3 cellular contexts compared by ENCODE assay signal in the genomic region with DNA sequence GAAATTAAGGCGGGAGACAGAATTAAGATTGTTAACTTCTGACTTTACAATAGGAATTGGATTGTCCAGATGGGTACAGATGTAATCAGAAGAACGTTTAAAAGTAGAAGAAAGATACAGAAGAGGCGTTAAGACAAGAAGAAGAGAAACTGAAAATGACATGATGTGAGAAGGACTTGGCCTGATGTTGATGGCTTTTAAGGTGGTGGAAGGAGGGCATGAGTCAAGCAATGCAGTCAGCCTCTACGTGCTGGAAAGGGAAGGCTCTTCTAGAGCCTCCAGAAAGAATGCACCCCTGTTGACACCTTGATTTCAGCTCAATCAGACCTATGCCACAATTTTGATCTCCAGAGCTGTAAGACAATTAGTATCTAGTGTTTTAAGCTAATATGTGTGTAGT.
"Had no signal": no experiment of that assay in that cellular context is flagged by ENCODE, and none has a peak within 500 bp of the region (broad histone marks: within the 10 kb centered on the region; RNA-seq: fewer than 3 reads in every experiment).

No MANE protein-coding gene starts in this region.

- H3K4me3 ChIP-seq: GM12878 had no signal

- DNase-seq: GDM1, GF-D8 had no signal

- ATAC-seq: GM12878 had no signal
